In the genomic region with DNA sequence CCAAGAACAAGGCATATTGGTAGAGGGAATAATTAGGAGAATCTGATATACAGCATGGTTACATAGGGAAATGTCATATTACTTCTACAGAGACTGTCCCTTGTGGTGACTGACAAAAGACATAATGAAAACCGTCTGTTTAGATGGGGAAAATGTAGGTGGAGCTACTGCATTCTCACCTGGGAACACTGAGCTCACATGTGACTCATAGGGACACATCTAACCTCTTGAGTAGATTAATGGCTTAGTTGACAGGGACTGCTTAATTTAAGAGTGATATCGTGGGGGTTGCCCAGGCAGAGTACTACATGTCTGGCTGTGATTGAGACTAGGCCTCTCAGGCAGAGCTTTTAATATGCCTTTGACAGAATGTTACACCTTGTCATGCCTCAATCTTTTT, we compare ENCODE assay signal across 16 cellular contexts.
DNase-seq lines count a peak whose midpoint lies in the region; ATAC-seq and TF ChIP-seq lines count a peak whose summit lies in the region.
"Had no signal": no experiment of that assay in that cellular context is flagged by ENCODE, and none has a peak within 500 bp of the region (broad histone marks: within the 10 kb centered on the region; RNA-seq: fewer than 3 reads in every experiment).

No MANE protein-coding gene starts in this region.

- no peak for ATAC-seq in HG03432 (IDR thresholded peaks at IDR 0.05; ENCODE audit: unreplicated experiment)
- ATAC-seq: Panc1 had no signal

- POLR2A ChIA-PET in RWPE1 (lab: Yijun Ruan, JAX; ENCODE audit: low non-redundant PET) = interaction anchor here (0.7 kb wide), 1 partner anchor 25 kb away, joined by 4 read pairs; no protein-coding TSS in a partner anchor

- TF ChIP-seq CTCF in RWPE1 (conservative IDR thresholded peaks at IDR 0.05; ENCODE audit: low read depth) = no peak

- no peak overlapping the region for H3K27ac ChIP-seq in RWPE1

- CTCF ChIA-PET in RWPE1 (lab: Yijun Ruan, JAX) = interaction anchor here (0.5 to 0.7 kb wide), 2 partner anchors 259 to 1865 kb away, joined by 3 to 9 read pairs; no protein-coding TSS in a partner anchor

- DNase-seq in NCI-H1105 treated with DMSO at 0.1 percent for 48 hours (lab: John Stamatoyannopoulos, UW) (peak; percentile 12), NCI-H1105 (lab: John Stamatoyannopoulos, UW) (no peak), M059J (ENCODE audit: low read depth) (peak; percentile 21), RWPE1 (ENCODE audit: low spot score) (peak; percentile 28), kidney tubule cell (ENCODE audit: low spot score) (peak; percentile 15), ecto neural progenitor cell (ENCODE audit: low spot score) (no peak)
- no peak for DNase-seq in effector CD8-positive, alpha-beta T cell (lab: John Stamatoyannopoulos, UW)
- DNase-seq: C1 segment of cervical spinal cord, DMS79, MV-4-11, NCI-H1694, NCI-H2171 treated with DMSO at 0.1 percent for 48 hours, NCI-H526, SHP77 treated with DMSO at 0.1 percent for 48 hours had no signal

Comparison
In these comparisons a context has a peak if more than half of its experiments do, and no peak if none do; other contexts are left out.
1. DNase-seq: peak in NCI-H1105 treated with DMSO at 0.1 percent for 48 hours (single experiment), M059J (single experiment), RWPE1 (single experiment) and kidney tubule cell (single experiment); none in NCI-H1105 (single experiment), ecto neural progenitor cell (single experiment) and effector CD8-positive, alpha-beta T cell (single experiment).